In genomic region chr4:146510942-146511341, GRCh38 we compare ENCODE assay signal across 1 cellular context.
TF ChIP-seq lines count a peak whose summit lies in the region.

No MANE protein-coding gene starts in this region.

TF ChIP-seq in K562, 482 proteins besides CTCF, POLR2A, EP300 and RAD21:
- TF ChIP-seq POLR2H (tag; IDR thresholded peaks at IDR 0.05; ENCODE audit: low read depth), result 0 out of 2 replicates have a peak, but pooled peaks have one; percentile 14
- TF ChIP-seq, protein P1, sequence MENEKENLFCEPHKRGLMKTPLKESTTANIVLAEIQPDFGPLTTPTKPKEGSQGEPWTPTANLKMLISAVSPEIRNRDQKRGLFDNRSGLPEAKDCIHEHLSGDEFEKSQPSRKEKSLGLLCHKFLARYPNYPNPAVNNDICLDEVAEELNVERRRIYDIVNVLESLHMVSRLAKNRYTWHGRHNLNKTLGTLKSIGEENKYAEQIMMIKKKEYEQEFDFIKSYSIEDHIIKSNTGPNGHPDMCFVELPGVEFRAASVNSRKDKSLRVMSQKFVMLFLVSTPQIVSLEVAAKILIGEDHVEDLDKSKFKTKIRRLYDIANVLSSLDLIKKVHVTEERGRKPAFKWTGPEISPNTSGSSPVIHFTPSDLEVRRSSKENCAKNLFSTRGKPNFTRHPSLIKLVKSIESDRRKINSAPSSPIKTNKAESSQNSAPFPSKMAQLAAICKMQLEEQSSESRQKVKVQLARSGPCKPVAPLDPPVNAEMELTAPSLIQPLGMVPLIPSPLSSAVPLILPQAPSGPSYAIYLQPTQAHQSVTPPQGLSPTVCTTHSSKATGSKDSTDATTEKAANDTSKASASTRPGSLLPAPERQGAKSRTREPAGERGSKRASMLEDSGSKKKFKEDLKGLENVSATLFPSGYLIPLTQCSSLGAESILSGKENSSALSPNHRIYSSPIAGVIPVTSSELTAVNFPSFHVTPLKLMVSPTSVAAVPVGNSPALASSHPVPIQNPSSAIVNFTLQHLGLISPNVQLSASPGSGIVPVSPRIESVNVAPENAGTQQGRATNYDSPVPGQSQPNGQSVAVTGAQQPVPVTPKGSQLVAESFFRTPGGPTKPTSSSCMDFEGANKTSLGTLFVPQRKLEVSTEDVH (IDR thresholded peaks at IDR 0.05; ENCODE audit: low read depth, partially characterized antibody), result no peak
- TF ChIP-seq, protein P2, sequence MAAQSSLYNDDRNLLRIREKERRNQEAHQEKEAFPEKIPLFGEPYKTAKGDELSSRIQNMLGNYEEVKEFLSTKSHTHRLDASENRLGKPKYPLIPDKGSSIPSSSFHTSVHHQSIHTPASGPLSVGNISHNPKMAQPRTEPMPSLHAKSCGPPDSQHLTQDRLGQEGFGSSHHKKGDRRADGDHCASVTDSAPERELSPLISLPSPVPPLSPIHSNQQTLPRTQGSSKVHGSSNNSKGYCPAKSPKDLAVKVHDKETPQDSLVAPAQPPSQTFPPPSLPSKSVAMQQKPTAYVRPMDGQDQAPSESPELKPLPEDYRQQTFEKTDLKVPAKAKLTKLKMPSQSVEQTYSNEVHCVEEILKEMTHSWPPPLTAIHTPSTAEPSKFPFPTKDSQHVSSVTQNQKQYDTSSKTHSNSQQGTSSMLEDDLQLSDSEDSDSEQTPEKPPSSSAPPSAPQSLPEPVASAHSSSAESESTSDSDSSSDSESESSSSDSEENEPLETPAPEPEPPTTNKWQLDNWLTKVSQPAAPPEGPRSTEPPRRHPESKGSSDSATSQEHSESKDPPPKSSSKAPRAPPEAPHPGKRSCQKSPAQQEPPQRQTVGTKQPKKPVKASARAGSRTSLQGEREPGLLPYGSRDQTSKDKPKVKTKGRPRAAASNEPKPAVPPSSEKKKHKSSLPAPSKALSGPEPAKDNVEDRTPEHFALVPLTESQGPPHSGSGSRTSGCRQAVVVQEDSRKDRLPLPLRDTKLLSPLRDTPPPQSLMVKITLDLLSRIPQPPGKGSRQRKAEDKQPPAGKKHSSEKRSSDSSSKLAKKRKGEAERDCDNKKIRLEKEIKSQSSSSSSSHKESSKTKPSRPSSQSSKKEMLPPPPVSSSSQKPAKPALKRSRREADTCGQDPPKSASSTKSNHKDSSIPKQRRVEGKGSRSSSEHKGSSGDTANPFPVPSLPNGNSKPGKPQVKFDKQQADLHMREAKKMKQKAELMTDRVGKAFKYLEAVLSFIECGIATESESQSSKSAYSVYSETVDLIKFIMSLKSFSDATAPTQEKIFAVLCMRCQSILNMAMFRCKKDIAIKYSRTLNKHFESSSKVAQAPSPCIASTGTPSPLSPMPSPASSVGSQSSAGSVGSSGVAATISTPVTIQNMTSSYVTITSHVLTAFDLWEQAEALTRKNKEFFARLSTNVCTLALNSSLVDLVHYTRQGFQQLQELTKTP (IDR thresholded peaks at IDR 0.05; ENCODE audit: low read depth in 1 of 2, partially characterized antibody in 2 of 2), result no peak
